10 cellular contexts compared by ENCODE assay signal in genomic region chr10:96588601-96589419, GRCh38. TPM values are rescaled to one million over a fixed set of nuclear protein-coding genes. Genes with fewer than 3 reads are reported as not detected.
DNase-seq lines count a peak whose midpoint lies in the region; ATAC-seq and TF ChIP-seq lines count a peak whose summit lies in the region.
"Had no signal": no experiment of that assay in that cellular context is flagged by ENCODE, and none has a peak within 500 bp of the region (broad histone marks: within the 10 kb centered on the region; RNA-seq: fewer than 3 reads in every experiment).

No MANE protein-coding gene starts in this region.

- peaks cover 29% of the 10 kb centered on the region for H3K4me1 ChIP-seq in CD4-positive, CD25-positive, alpha-beta regulatory T cell (ENCODE audit: control insufficient read depth, insufficient read depth, low read length, poor library complexity, severe bottlenecking)
- H3K4me1 ChIP-seq in foreskin keratinocyte (peaks cover 19% of the 10 kb centered on the region), SJCRH30 (0 out of 2 replicates have a peak, but pooled peaks cover 4% of the 10 kb centered on the region)

- peak overlapping the region; percentile 8 for H3K4me3 ChIP-seq in CD4-positive, CD25-positive, alpha-beta regulatory T cell (ENCODE audit: low read depth, low read length)
- no peak overlapping the region for H3K4me3 ChIP-seq in SJCRH30
- H3K4me3 ChIP-seq: cardiac muscle cell had no signal

- no peaks in the 10 kb centered on the region for H3K27me3 Mint-ChIP-seq in CD4-positive, CD25-positive, alpha-beta regulatory T cell

- H3K9me3 Mint-ChIP-seq in CD4-positive, CD25-positive, alpha-beta regulatory T cell: no peaks in the 10 kb centered on the region

- no peaks in the 10 kb centered on the region for H3K9me3 ChIP-seq in CD4-positive, CD25-positive, alpha-beta regulatory T cell (ENCODE audit: control insufficient read depth in 2 of 2, low read length in 2 of 2)
- peaks cover 6% of the 10 kb centered on the region; the same call in 1 of the 2 replicates for H3K9me3 ChIP-seq in SJCRH30 (replicated peaks)

- no peak overlapping the region for H3K27ac Mint-ChIP-seq in CD4-positive, CD25-positive, alpha-beta regulatory T cell

- no peaks in the 10 kb centered on the region for H3K36me3 ChIP-seq in CD4-positive, CD25-positive, alpha-beta regulatory T cell (ENCODE audit: control insufficient read depth, insufficient read depth, low read length)
- no peaks in the 10 kb centered on the region; the same call in 1 of the 2 replicates for H3K36me3 ChIP-seq in SJCRH30
- H3K36me3 ChIP-seq: cardiac muscle cell had no signal

- H3K36me3 Mint-ChIP-seq in CD4-positive, CD25-positive, alpha-beta regulatory T cell: peaks cover 10% of the 10 kb centered on the region

- peak in 1 of 3 donors; percentile 77 for DNase-seq in CD4-positive, CD25-positive, alpha-beta regulatory T cell
- DNase-seq in HT1080 (ENCODE audit: low read depth): peak; percentile 34
- peak; percentile 71 to 79 for DNase-seq in foreskin keratinocyte
- DNase-seq in SJCRH30: no peak
- DNase-seq in hepatic stellate cell (ENCODE audit: low spot score): no peak
- DNase-seq in C1 segment of cervical spinal cord (lab: John Stamatoyannopoulos, UW): no peak
- DNase-seq in NK-92 (lab: John Stamatoyannopoulos, UW; ENCODE audit: unreplicated experiment): no peak
- DNase-seq: GF-D8 had no signal

- H3K4me1 Mint-ChIP-seq in CD4-positive, CD25-positive, alpha-beta regulatory T cell: peaks cover 12 to 23% (median 16%) of the 10 kb centered on the region in 4 donors

- no peak overlapping the region for H3K4me3 Mint-ChIP-seq in CD4-positive, CD25-positive, alpha-beta regulatory T cell

- ATAC-seq in CD4-positive, CD25-positive, alpha-beta regulatory T cell (ENCODE audit: low read depth in 2 of 2): peak; percentile 10
- ATAC-seq in GM18870 (IDR thresholded peaks at IDR 0.05; ENCODE audit: unreplicated experiment) (peak; percentile 53), foreskin keratinocyte (peak; percentile 58)

- H3K27ac ChIP-seq in CD4-positive, CD25-positive, alpha-beta regulatory T cell (ENCODE audit: insufficient read depth, low read length, poor library complexity, severe bottlenecking): no peak overlapping the region
- H3K27ac ChIP-seq in foreskin keratinocyte (no peak overlapping the region), SJCRH30 (no peak overlapping the region)

- no peaks in the 10 kb centered on the region for H3K27me3 ChIP-seq in CD4-positive, CD25-positive, alpha-beta regulatory T cell (ENCODE audit: control insufficient read depth, insufficient read depth, low read length)
- H3K27me3 ChIP-seq in foreskin keratinocyte: no peaks in the 10 kb centered on the region
- no peaks in the 10 kb centered on the region for H3K27me3 ChIP-seq in SJCRH30
- H3K27me3 ChIP-seq: cardiac muscle cell had no signal

- no peak for TF ChIP-seq CTCF in foreskin keratinocyte (conservative IDR thresholded peaks at IDR 0.05)

RNA-seq across cellular contexts. Expression of gene TM9SF3, which starts 2.0 kb away (rescaled TPM):
- 82.8 TPM for total RNA-seq in CD4-positive, CD25-positive, alpha-beta regulatory T cell
- 10 to 100 TPM; 59.9 to 71.0 (median 69.3) TPM for polyA plus RNA-seq in CD4-positive, CD25-positive, alpha-beta regulatory T cell
- 50.4 and 63.1 TPM in 2 replicates for total RNA-seq in HT1080 (2014; rRNA removed; shearing (Covaris generic))
- polyA plus RNA-seq in HT1080 (2015; cell fraction: cytosol; rRNA removed): 130 and 170 TPM in 2 replicates
- 109 and 152 TPM in 2 replicates for polyA plus RNA-seq in HT1080 (2015; cell fraction: nucleus; rRNA removed)
- total RNA-seq in foreskin keratinocyte: 90.0 and 90.9 TPM in 2 replicates
- 28.3 and 34.2 TPM in 2 replicates for polyA plus RNA-seq in foreskin keratinocyte
- total RNA-seq in SJCRH30 (2014; rRNA removed; shearing (Covaris generic)): 53.5 and 71.0 TPM in 2 replicates

Comparison
In these comparisons a context has a peak if more than half of its experiments do, and no peak if none do; other contexts are left out.
1. DNase-seq: peak in HT1080 (single experiment) and foreskin keratinocyte (2 of 2); none in SJCRH30 (0 of 2), hepatic stellate cell (single experiment), C1 segment of cervical spinal cord (0 of 14) and NK-92 (single experiment).
2. Peak in every context shown above with its lines, with median percentiles within 50 percentile points of each other: ATAC-seq.